ENCODE assay signal across 9 cellular contexts in genomic region chr17:5019475-5019956, GRCh38. TPM values are rescaled to one million over a fixed set of nuclear protein-coding genes. Genes with fewer than 3 reads are reported as not detected.
DNase-seq lines count a peak whose midpoint lies in the region; ATAC-seq and TF ChIP-seq lines count a peak whose summit lies in the region.
"Had no signal": no experiment of that assay in that cellular context is flagged by ENCODE, and none has a peak within 500 bp of the region (broad histone marks: within the 10 kb centered on the region; RNA-seq: fewer than 3 reads in every experiment).

No MANE protein-coding gene starts in this region.

- no peak overlapping the region for H4K5ac ChIP-seq in IMR-90 (ENCODE audit: low read depth, low read length)

- H4K91ac ChIP-seq in IMR-90 (ENCODE audit: insufficient read depth, low read depth, low read length): no peak overlapping the region

- no peak overlapping the region for H3K4me2 ChIP-seq in IMR-90 (ENCODE audit: low read depth, low read length)

- no peak overlapping the region for H3K4me3 ChIP-seq in IMR-90 (ENCODE audit: insufficient read depth, low read depth, low read length)

- no peak for TF ChIP-seq POLR2A in IMR-90 (IDR thresholded peaks at IDR 0.05; ENCODE audit: low read depth, low read length)

- H3K79me1 ChIP-seq in IMR-90 (ENCODE audit: low read depth in 1 of 2, low read length in 2 of 2): peaks cover 2 to 3% of the 10 kb centered on the region in 2 experiments; a peak in 1 of 4 replicates

- no peak overlapping the region for H3K9ac ChIP-seq in IMR-90 (ENCODE audit: low read depth, low read length)

- no peak overlapping the region for H3K18ac ChIP-seq in IMR-90 (ENCODE audit: low read depth, low read length)

- H3K27me3 Mint-ChIP-seq in activated T-cell treated with anti-CD3 and anti-CD28 coated beads, Interleukin-2, amount 50 U/mL, for 4 hours (ENCODE audit: low read depth): no peaks in the 10 kb centered on the region
- peaks cover 15 to 37% (median 29%) of the 10 kb centered on the region in 3 donors for H3K27me3 Mint-ChIP-seq in naive B cell

- H3K27ac Mint-ChIP-seq in naive B cell: peak overlapping the region in 1 of 6 donors; percentile 24
- H3K27ac Mint-ChIP-seq: nephron had no signal

- H3K4me1 Mint-ChIP-seq in activated T-cell treated with anti-CD3 and anti-CD28 coated beads, Interleukin-2, amount 50 U/mL, for 4 hours (ENCODE audit: low read depth): peaks cover 6% of the 10 kb centered on the region
- H3K4me1 Mint-ChIP-seq in naive B cell: peaks cover 19 to 26% (median 23%) of the 10 kb centered on the region in 3 donors
- H3K4me1 Mint-ChIP-seq: nephron had no signal

- peak; percentile 45 for DNase-seq in Daoy (ENCODE audit: low read depth)
- peak; percentile 12 for DNase-seq in IMR-90
- peak; percentile 32 for DNase-seq in activated T-cell treated with anti-CD3 and anti-CD28 coated beads, Interleukin-2, amount 50 U/mL, for 4 hours
- DNase-seq in naive B cell: peak; percentile 47
- DNase-seq in NCI-H2227 treated with DMSO at 0.1 percent for 48 hours (lab: John Stamatoyannopoulos, UW): no peak
- no peak for DNase-seq in KG1 (lab: John Stamatoyannopoulos, UW)

- H4K8ac ChIP-seq in IMR-90 (ENCODE audit: low read depth in 2 of 2, low read length in 2 of 2): no peak overlapping the region

- BruUV-seq in IMR-90 (replicated peaks; lab: Mats Ljungman, UMichigan): no TSS peak

- POLR2A ChIA-PET in IMR-90 (lab: Charles Lee; ENCODE audit: unreplicated experiment): interaction anchor here (1.2 kb wide), 1 partner anchor 9 kb away, joined by 3 read pairs; no protein-coding TSS in a partner anchor

- H3K56ac ChIP-seq in IMR-90 (ENCODE audit: extremely low read depth, insufficient read depth, low read length): no peak overlapping the region

- no peak overlapping the region for H3K14ac ChIP-seq in IMR-90 (replicated peaks; ENCODE audit: low read depth, low read length)

- H3K9me3 Mint-ChIP-seq in activated T-cell treated with anti-CD3 and anti-CD28 coated beads, Interleukin-2, amount 50 U/mL, for 4 hours: no peaks in the 10 kb centered on the region
- H3K9me3 Mint-ChIP-seq in naive B cell: peaks cover 0 to 2% (median 0%) of the 10 kb centered on the region in 7 donors
- H3K9me3 Mint-ChIP-seq: nephron had no signal

- no peak overlapping the region for H3K23ac ChIP-seq in IMR-90 (ENCODE audit: low read depth, low read length)

- no peak overlapping the region for H2AK9ac ChIP-seq in IMR-90 (replicated peaks; ENCODE audit: low read depth, low read length, poor library complexity)

- peaks cover 10% of the 10 kb centered on the region for H3K36me3 Mint-ChIP-seq in activated T-cell treated with anti-CD3 and anti-CD28 coated beads, Interleukin-2, amount 50 U/mL, for 4 hours (ENCODE audit: insufficient read depth)
- peaks cover 11 to 15% of the 10 kb centered on the region in 2 donors for H3K36me3 Mint-ChIP-seq in naive B cell

- no peak overlapping the region for H2AK5ac ChIP-seq in IMR-90 (ENCODE audit: low read depth, low read length)

- 0 out of 2 replicates have a peak, but pooled peaks have one; percentile 3 for TF ChIP-seq CTCF in IMR-90 (conservative IDR thresholded peaks at IDR 0.05; ENCODE audit: low read depth, low read length)

- WGBS in IMR-90 (ENCODE audit: extremely low coverage in 2 of 2, insufficient read length in 1 of 2), 2 experiments: no CpG with 5 or more reads among the region's 1 CpG

- H2BK20ac ChIP-seq in IMR-90 (ENCODE audit: low read depth, low read length): no peak overlapping the region

- dilution Hi-C loops in IMR-90 (cut with HindIII; ENCODE audit: low sequenced_read_pairs, unreplicated experiment): no loop called here

- H2BK5ac ChIP-seq in IMR-90 (ENCODE audit: low read depth, low read length, poor library complexity, severe bottlenecking): no peak overlapping the region

- H3K27ac ChIP-seq in IMR-90 (ENCODE audit: insufficient read depth, low read length): no peak overlapping the region

- H4K20me1 ChIP-seq in IMR-90 (ENCODE audit: insufficient read depth, low read length): no peaks in the 10 kb centered on the region; the same call in 1 of the 2 replicates

- H3K27me3 ChIP-seq in IMR-90 (ENCODE audit: control insufficient read depth, insufficient read depth, low read length): no peaks in the 10 kb centered on the region

- no peaks in the 10 kb centered on the region for H3K4me1 ChIP-seq in IMR-90 (ENCODE audit: control insufficient read depth, insufficient read depth, low read length)

- CTCF ChIA-PET in IMR-90 (lab: Yijun Ruan, JAX): no interaction called here

- TF ChIP-seq RAD21 in IMR-90 (IDR thresholded peaks at IDR 0.05; ENCODE audit: low read length): 0 out of 2 replicates have a peak, but pooled peaks have one; percentile 6

- H3K4me3 Mint-ChIP-seq in activated T-cell treated with anti-CD3 and anti-CD28 coated beads, Interleukin-2, amount 50 U/mL, for 4 hours: no peak overlapping the region
- no peak overlapping the region for H3K4me3 Mint-ChIP-seq in naive B cell
- H3K4me3 Mint-ChIP-seq: nephron had no signal

- no peak overlapping the region for H2AFZ ChIP-seq in IMR-90 (replicated peaks; ENCODE audit: low read length, poor library complexity)

- in situ Hi-C loops in IMR-90 (cut with MboI; ENCODE audit: low sequenced_read_pairs): no loop called here

- intact Hi-C loops in IMR-90 (cut with micrococcal nuclease): no loop called here

- no peak overlapping the region for H2BK15ac ChIP-seq in IMR-90 (ENCODE audit: low read depth, low read length)

- H3K9me1 ChIP-seq in IMR-90 (ENCODE audit: insufficient read depth, low read length): no peaks in the 10 kb centered on the region

- H3K36me3 ChIP-seq in IMR-90 (ENCODE audit: control insufficient read depth, insufficient read depth, low read length): peaks cover 63% of the 10 kb centered on the region

- ATAC-seq in IMR-90 (ENCODE audit: low read depth): peak; percentile 49; the same call in 1 of the 2 replicates
- ATAC-seq in activated T-cell treated with anti-CD3 and anti-CD28 coated beads, Interleukin-2, amount 50 U/mL, for 4 hours: peak; percentile 94 to 96
- ATAC-seq in naive B cell (ENCODE audit: low read depth in 2 of 2): peak in 1 of 2 donors; percentile 13
- no peak for ATAC-seq in GM21528 (IDR thresholded peaks at IDR 0.05; ENCODE audit: low FRiP score, unreplicated experiment)
- ATAC-seq in HG02642 (IDR thresholded peaks at IDR 0.05; ENCODE audit: poor library complexity, unreplicated experiment): no peak

- no peaks in the 10 kb centered on the region for H3K9me3 ChIP-seq in IMR-90 (ENCODE audit: control insufficient read depth, insufficient read depth, low read length)

- no peak overlapping the region for H2BK120ac ChIP-seq in IMR-90 (ENCODE audit: low read depth, low read length)

- no peak overlapping the region for H3K4ac ChIP-seq in IMR-90 (ENCODE audit: low read depth, low read length)

TF ChIP-seq in IMR-90, 13 proteins besides CTCF, POLR2A, EP300 and RAD21 (continues in another document):
- TF ChIP-seq CEBPB (IDR thresholded peaks at IDR 0.05; ENCODE audit: low read depth, low read length): no peak
- no peak for TF ChIP-seq MAZ (IDR thresholded peaks at IDR 0.05; ENCODE audit: borderline replicate concordance, low read depth, low read length)
- TF ChIP-seq MXI1 (IDR thresholded peaks at IDR 0.05; ENCODE audit: borderline replicate concordance, low read depth, low read length): no peak

RNA-seq across cellular contexts. Expression of gene SLC52A1, which starts 15.7 kb away (rescaled TPM):
- not detected in 2 replicates for total RNA-seq in Daoy (2014; rRNA removed; shearing (Covaris generic))
- total RNA-seq in IMR-90 (2012; rRNA removed): not detected in 2 replicates
- polyA plus RNA-seq in IMR-90 (2012; rRNA removed) (not detected in 2 replicates), naive B cell (ENCODE audit: low read depth in 6 of 6) (not detected)
- polyA plus RNA-seq in IMR-90 (2012; cell fraction: cytosol; rRNA removed): 0.02 and 0.03 TPM in 2 replicates
- polyA plus RNA-seq in IMR-90 (2012; cell fraction: nucleus; rRNA removed; ENCODE audit: low replicate concordance): 0.08 and 0.13 TPM in 2 replicates
- under 1 TPM in 1 of 3 donors, not detected in 2; 0.08 TPM for total RNA-seq in activated T-cell treated with anti-CD3 and anti-CD28 coated beads, Interleukin-2, amount 50 U/mL, for 4 hours

RNA-seq across cellular contexts. Expression of gene KIF1C, which starts 21.8 kb away (rescaled TPM):
- total RNA-seq in Daoy (2014; rRNA removed; shearing (Covaris generic)): 32.3 and 46.6 TPM in 2 replicates
- total RNA-seq in IMR-90 (2012; rRNA removed): 27.4 and 28.6 TPM in 2 replicates
- polyA plus RNA-seq in IMR-90 (2012; rRNA removed) (28.7 and 31.6 TPM in 2 replicates), naive B cell (ENCODE audit: low read depth in 6 of 6) (1 to 10 TPM in 3 of 6 donors, under 1 TPM in 2, not detected in 1; 0.16 to 3.6 (median 2.0) TPM)
- 25.1 and 36.4 TPM in 2 replicates for polyA plus RNA-seq in IMR-90 (2012; cell fraction: cytosol; rRNA removed)
- polyA plus RNA-seq in IMR-90 (2012; cell fraction: nucleus; rRNA removed; ENCODE audit: low replicate concordance): 37.1 and 38.6 TPM in 2 replicates
- 10 to 100 TPM; 42.7 to 49.9 (median 49.4) TPM for total RNA-seq in activated T-cell treated with anti-CD3 and anti-CD28 coated beads, Interleukin-2, amount 50 U/mL, for 4 hours

RNA-seq across cellular contexts. Expression of gene INCA1, which starts 22.2 kb away (rescaled TPM):
- total RNA-seq in Daoy (2014; rRNA removed; shearing (Covaris generic)): 0.23 TPM in 1 of 2 replicates, not detected in the other
- total RNA-seq in IMR-90 (2012; rRNA removed): under 0.01 and 0.18 TPM in 2 replicates
- polyA plus RNA-seq in IMR-90 (2012; rRNA removed): 0.51 and 0.92 TPM in 2 replicates
- polyA plus RNA-seq in IMR-90 (2012; cell fraction: cytosol; rRNA removed): 0.28 and 0.42 TPM in 2 replicates
- polyA plus RNA-seq in IMR-90 (2012; cell fraction: nucleus; rRNA removed; ENCODE audit: low replicate concordance): 2.3 and 2.8 TPM in 2 replicates
- total RNA-seq in activated T-cell treated with anti-CD3 and anti-CD28 coated beads, Interleukin-2, amount 50 U/mL, for 4 hours: under 1 TPM in 2 of 3 donors, not detected in 1; 0.16 to 0.30 TPM
- polyA plus RNA-seq in naive B cell (ENCODE audit: low read depth in 6 of 6): under 1 TPM in 3 of 6 donors, not detected in 3; 0.40 to 0.98 (median 0.41) TPM

RNA-seq across cellular contexts. Expression of gene CAMTA2, which starts 32.0 kb away (rescaled TPM):
- total RNA-seq in Daoy (2014; rRNA removed; shearing (Covaris generic)): 4.3 and 8.5 TPM in 2 replicates
- total RNA-seq in IMR-90 (2012; rRNA removed): 1.4 TPM in 2 replicates
- polyA plus RNA-seq in IMR-90 (2012; rRNA removed) (54.7 and 59.7 TPM in 2 replicates), naive B cell (ENCODE audit: low read depth in 6 of 6) (10 to 100 TPM in 1 of 6 donors, 1 to 10 TPM in 5; 3.3 to 16.7 (median 5.2) TPM)
- polyA plus RNA-seq in IMR-90 (2012; cell fraction: cytosol; rRNA removed): 37.1 and 49.2 TPM in 2 replicates
- polyA plus RNA-seq in IMR-90 (2012; cell fraction: nucleus; rRNA removed; ENCODE audit: low replicate concordance): 375 and 891 TPM in 2 replicates
- 100 to 1,000 TPM in 2 of 3 donors, 10 to 100 TPM in 1; 87.8 to 141 (median 101) TPM for total RNA-seq in activated T-cell treated with anti-CD3 and anti-CD28 coated beads, Interleukin-2, amount 50 U/mL, for 4 hours

RNA-seq across cellular contexts. Expression of gene SPAG7, which starts 51.9 kb away (rescaled TPM):
- 56.3 and 93.3 TPM in 2 replicates for total RNA-seq in Daoy (2014; rRNA removed; shearing (Covaris generic))
- total RNA-seq in IMR-90 (2012; rRNA removed): 50.2 and 52.2 TPM in 2 replicates
- 108 and 115 TPM in 2 replicates for polyA plus RNA-seq in IMR-90 (2012; rRNA removed)
- polyA plus RNA-seq in IMR-90 (2012; cell fraction: cytosol; rRNA removed): 71.1 and 79.9 TPM in 2 replicates
- polyA plus RNA-seq in IMR-90 (2012; cell fraction: nucleus; rRNA removed; ENCODE audit: low replicate concordance): 353 and 581 TPM in 2 replicates
- total RNA-seq in activated T-cell treated with anti-CD3 and anti-CD28 coated beads, Interleukin-2, amount 50 U/mL, for 4 hours: 10 to 100 TPM; 47.7 to 67.4 (median 56.9) TPM
- 100 to 1,000 TPM in 3 of 6 donors, 10 to 100 TPM in 3; 92.4 to 171 (median 104) TPM for polyA plus RNA-seq in naive B cell (ENCODE audit: low read depth in 6 of 6)

Comparison
In these comparisons a context has a peak if more than half of its experiments do, and no peak if none do; other contexts are left out.
1. DNase-seq: peak in Daoy (single experiment), IMR-90 (single experiment), activated T-cell treated with anti-CD3 and anti-CD28 coated beads, Interleukin-2, amount 50 U/mL, for 4 hours (single experiment) and naive B cell (single experiment); none in NCI-H2227 treated with DMSO at 0.1 percent for 48 hours (single experiment) and KG1 (single experiment).
2. ATAC-seq: peak in IMR-90 (single experiment) and activated T-cell treated with anti-CD3 and anti-CD28 coated beads, Interleukin-2, amount 50 U/mL, for 4 hours (2 of 2); none in GM21528 (single experiment) and HG02642 (single experiment).